8 cellular contexts compared by ENCODE assay signal in genomic region chr9:127905788-127906191, GRCh38. TPM values are rescaled to one million over a fixed set of nuclear protein-coding genes. Genes with fewer than 3 reads are reported as not detected.
DNase-seq lines count a peak whose midpoint lies in the region; ATAC-seq and TF ChIP-seq lines count a peak whose summit lies in the region.

No MANE protein-coding gene starts in this region.

- H3K9me3 ChIP-seq in CD8-positive, alpha-beta T cell (ENCODE audit: low read length) = no peaks in the 10 kb centered on the region
- H3K9me3 ChIP-seq in body of pancreas (no peaks in the 10 kb centered on the region), prostate gland (no peaks in the 10 kb centered on the region)

- peak in 6 of 7 experiments; percentile 60 to 83 (median 76) for DNase-seq in CD8-positive, alpha-beta T cell
- DNase-seq in activated B cell treated with CpG ODN at 0.5 μM for 24 hours (no peak), body of pancreas (peak in 3 of 4 donors; percentile 35 to 43 (median 42)), prostate gland (ENCODE audit: low spot score) (no peak), NCI-H446 (lab: John Stamatoyannopoulos, UW) (no peak), NCI-H345 (lab: John Stamatoyannopoulos, UW) (no peak), DMS79 treated with DMSO at 0.1 percent for 48 hours (lab: John Stamatoyannopoulos, UW) (no peak)

- H3K4me1 ChIP-seq in CD8-positive, alpha-beta T cell (ENCODE audit: insufficient read depth, low read length) = peaks cover 46% of the 10 kb centered on the region
- peaks cover 43% of the 10 kb centered on the region for H3K4me1 ChIP-seq in body of pancreas
- peaks cover 11% of the 10 kb centered on the region for H3K4me1 ChIP-seq in prostate gland (replicated peaks)

- no peaks in the 10 kb centered on the region for H3K27me3 Mint-ChIP-seq in CD8-positive, alpha-beta T cell (ENCODE audit: low read depth)
- no peaks in the 10 kb centered on the region for H3K27me3 Mint-ChIP-seq in activated B cell treated with CpG ODN at 0.5 μM for 24 hours

- POLR2A ChIA-PET in CD8-positive, alpha-beta T cell (lab: Charles Lee) = interaction anchor here (0.7 to 1.9 kb wide), 6 partner anchors 10 to 744 kb away, joined by 3 to 22 read pairs (median 3); partner anchors contain the start of gene ST6GALNAC4
- POLR2A ChIA-PET in activated B cell treated with CpG ODN at 0.5 μM for 24 hours (lab: Charles Lee) = interaction anchor here (0.6 to 12.3 kb wide), 13 partner anchors 9 to 455 kb away, joined by 3 to 457 read pairs (median 4); partner anchors contain the start of genes CDK9, LRSAM1, RPL12 and SH2D3C

- H3K4me1 Mint-ChIP-seq in CD8-positive, alpha-beta T cell (ENCODE audit: low read depth) = peaks cover 51% of the 10 kb centered on the region
- H3K4me1 Mint-ChIP-seq in activated B cell treated with CpG ODN at 0.5 μM for 24 hours = peaks cover 73% of the 10 kb centered on the region

- intact Hi-C loops in CD8-positive, alpha-beta T cell (cut with DNase I, micrococcal nuclease) = loop anchor here (1.0 to 5.0 kb wide), 3 partner anchors 12 to 128 kb away; partner anchors contain the start of genes SH2D3C (in 1 of the 2) and ST6GALNAC4 (in 1 of the 2)
- intact Hi-C loops in activated B cell treated with CpG ODN at 0.5 μM for 24 hours (cut with micrococcal nuclease) (loop anchor here (1.0 kb wide), 1 partner anchor 12 kb away; the partner anchor contains the start of gene ST6GALNAC4), body of pancreas (cut with DNase I) (no loop called here), prostate gland (cut with DNase I) (no loop called here)

- H3K36me3 Mint-ChIP-seq in CD8-positive, alpha-beta T cell = peaks cover 24% of the 10 kb centered on the region
- H3K36me3 Mint-ChIP-seq in activated B cell treated with CpG ODN at 0.5 μM for 24 hours (ENCODE audit: low read depth) = peaks cover 24% of the 10 kb centered on the region

- H3K27me3 ChIP-seq in CD8-positive, alpha-beta T cell (ENCODE audit: insufficient read depth, low read length) = no peaks in the 10 kb centered on the region
- H3K27me3 ChIP-seq in body of pancreas (no peaks in the 10 kb centered on the region), prostate gland (replicated peaks; ENCODE audit: insufficient read depth) (no peaks in the 10 kb centered on the region)

- peak overlapping the region; percentile 95 for H3K27ac ChIP-seq in CD8-positive, alpha-beta T cell (ENCODE audit: low read depth, low read length)
- peak overlapping the region; percentile 40 to 88 (median 80) for H3K27ac ChIP-seq in body of pancreas
- peak overlapping the region; percentile 75 to 77 for H3K27ac ChIP-seq in prostate gland

- TF ChIP-seq POLR2A in body of pancreas (IDR thresholded peaks at IDR 0.05) = no peak
- TF ChIP-seq POLR2A in prostate gland (IDR thresholded peaks at IDR 0.05) = no peak

- peak overlapping the region; percentile 92 for H3K4me3 Mint-ChIP-seq in CD8-positive, alpha-beta T cell
- peak overlapping the region; percentile 80 for H3K4me3 Mint-ChIP-seq in activated B cell treated with CpG ODN at 0.5 μM for 24 hours

- H3K36me3 ChIP-seq in CD8-positive, alpha-beta T cell (ENCODE audit: insufficient read depth, low read length) = no peaks in the 10 kb centered on the region
- H3K36me3 ChIP-seq in body of pancreas (replicated peaks in 1 of 2; ENCODE audit: insufficient read depth in 1 of 2, low read depth in 2 of 2) (peaks cover 0 to 2% of the 10 kb centered on the region in 2 donors), prostate gland (no peaks in the 10 kb centered on the region)

- CTCF ChIA-PET in CD8-positive, alpha-beta T cell (lab: Charles Lee) = interaction anchor here (0.9 to 3.0 kb wide), 5 partner anchors 15 to 316 kb away, joined by 3 to 14 read pairs (median 4); no protein-coding TSS in a partner anchor
- CTCF ChIA-PET in activated B cell treated with CpG ODN at 0.5 μM for 24 hours (lab: Charles Lee) = interaction anchor here (0.7 to 2.1 kb wide), 3 partner anchors 11 to 36 kb away, joined by 5 to 21 read pairs (median 12); partner anchors contain the start of gene ST6GALNAC4

- H3K9me3 Mint-ChIP-seq in CD8-positive, alpha-beta T cell = no peaks in the 10 kb centered on the region
- no peaks in the 10 kb centered on the region for H3K9me3 Mint-ChIP-seq in activated B cell treated with CpG ODN at 0.5 μM for 24 hours

- H3K4me3 ChIP-seq in CD8-positive, alpha-beta T cell (ENCODE audit: low read depth, low read length) = peak overlapping the region; percentile 62
- no peak overlapping the region for H3K4me3 ChIP-seq in body of pancreas
- no peak overlapping the region for H3K4me3 ChIP-seq in prostate gland

- 49 to 59% methylated on average over 6 to 12 of the region's 12 CpGs for WGBS in body of pancreas, 2 donors
- WGBS in prostate gland = 52% methylated on average over 12 of the region's 12 CpGs

- peak; percentile 65 for ATAC-seq in CD8-positive, alpha-beta T cell
- ATAC-seq in activated B cell treated with CpG ODN at 0.5 μM for 24 hours (ENCODE audit: low read depth) (peak; percentile 26), body of pancreas (no peak), HG02588 (IDR thresholded peaks at IDR 0.05; ENCODE audit: unreplicated experiment) (no peak)

- peak overlapping the region; percentile 100 for H3K27ac Mint-ChIP-seq in CD8-positive, alpha-beta T cell
- H3K27ac Mint-ChIP-seq in activated B cell treated with CpG ODN at 0.5 μM for 24 hours = peak overlapping the region; percentile 98

- no peak for TF ChIP-seq CTCF in CD8-positive, alpha-beta T cell (IDR thresholded peaks at IDR 0.05)
- TF ChIP-seq CTCF in activated B cell treated with CpG ODN at 0.5 μM for 24 hours (IDR thresholded peaks at IDR 0.05) (no peak), body of pancreas (IDR thresholded peaks at IDR 0.05) (no peak), prostate gland (IDR thresholded peaks at IDR 0.05) (no peak)

RNA-seq across cellular contexts. Expression of gene ST6GALNAC6, which starts 6.4 kb away (rescaled TPM):
- total RNA-seq in CD8-positive, alpha-beta T cell = 10 to 100 TPM; 49.8 to 56.1 TPM
- 39.9 and 47.5 TPM in 2 replicates for total RNA-seq in activated B cell treated with CpG ODN at 0.5 μM for 24 hours
- 10 to 100 TPM; 46.1 to 66.7 TPM for total RNA-seq in body of pancreas
- 10 to 100 TPM; 46.4 to 95.1 TPM for total RNA-seq in prostate gland

RNA-seq across cellular contexts. Expression of gene ST6GALNAC4, which starts 11.1 kb away (rescaled TPM):
- total RNA-seq in CD8-positive, alpha-beta T cell = 10 to 100 TPM; 40.0 to 47.6 TPM
- total RNA-seq in activated B cell treated with CpG ODN at 0.5 μM for 24 hours = 71.3 and 85.4 TPM in 2 replicates
- 10 to 100 TPM; 36.6 to 63.8 TPM for total RNA-seq in body of pancreas
- 10 to 100 TPM; 21.8 to 47.0 TPM for total RNA-seq in prostate gland

RNA-seq across cellular contexts. Expression of gene PIP5KL1, which starts 24.8 kb away (rescaled TPM):
- 1 to 10 TPM; 5.1 to 7.4 TPM for total RNA-seq in CD8-positive, alpha-beta T cell
- total RNA-seq in activated B cell treated with CpG ODN at 0.5 μM for 24 hours (1.7 and 1.8 TPM in 2 replicates), body of pancreas (1 to 10 TPM; 1.3 to 2.6 TPM), prostate gland (10 to 100 TPM in 1 of 2 donors, 1 to 10 TPM in 1; 3.1 to 16.5 TPM)

RNA-seq across cellular contexts. Expression of gene AK1, which starts 28.3 kb away (rescaled TPM):
- total RNA-seq in CD8-positive, alpha-beta T cell = 10 to 100 TPM; 34.8 to 35.2 TPM
- total RNA-seq in activated B cell treated with CpG ODN at 0.5 μM for 24 hours = 6.9 and 8.1 TPM in 2 replicates
- total RNA-seq in body of pancreas = 10 to 100 TPM in 1 of 2 donors, 1 to 10 TPM in 1; 8.8 to 23.7 TPM
- 100 to 1,000 TPM in 1 of 2 donors, 10 to 100 TPM in 1; 22.2 to 123 TPM for total RNA-seq in prostate gland

RNA-seq across cellular contexts. Expression of gene DPM2, which starts 31.9 kb away (rescaled TPM):
- total RNA-seq in CD8-positive, alpha-beta T cell = 10 to 100 TPM; 40.2 to 42.7 TPM
- 41.4 and 50.6 TPM in 2 replicates for total RNA-seq in activated B cell treated with CpG ODN at 0.5 μM for 24 hours
- total RNA-seq in body of pancreas = 10 to 100 TPM; 23.3 to 39.9 TPM
- total RNA-seq in prostate gland = 10 to 100 TPM; 28.1 to 28.2 TPM

Comparison
In these comparisons a context has a peak if more than half of its experiments do, and no peak if none do; other contexts are left out.
1. ATAC-seq: peak in CD8-positive, alpha-beta T cell (single experiment) and activated B cell treated with CpG ODN at 0.5 μM for 24 hours (single experiment); none in body of pancreas (single experiment) and HG02588 (single experiment).
2. DNase-seq: peak in CD8-positive, alpha-beta T cell (6 of 7) and body of pancreas (3 of 4); none in activated B cell treated with CpG ODN at 0.5 μM for 24 hours (single experiment), prostate gland (single experiment), NCI-H446 (0 of 2), NCI-H345 (single experiment) and DMS79 treated with DMSO at 0.1 percent for 48 hours (single experiment).
3. intact Hi-C loops: an anchor here in CD8-positive, alpha-beta T cell (1.0 to 5.0 kb wide) and activated B cell treated with CpG ODN at 0.5 μM for 24 hours (1.0 kb wide); none called in body of pancreas and prostate gland.
4. Peak in every context shown above with its lines, with median percentiles within 50 percentile points of each other: H3K27ac ChIP-seq.